In the genomic region with DNA sequence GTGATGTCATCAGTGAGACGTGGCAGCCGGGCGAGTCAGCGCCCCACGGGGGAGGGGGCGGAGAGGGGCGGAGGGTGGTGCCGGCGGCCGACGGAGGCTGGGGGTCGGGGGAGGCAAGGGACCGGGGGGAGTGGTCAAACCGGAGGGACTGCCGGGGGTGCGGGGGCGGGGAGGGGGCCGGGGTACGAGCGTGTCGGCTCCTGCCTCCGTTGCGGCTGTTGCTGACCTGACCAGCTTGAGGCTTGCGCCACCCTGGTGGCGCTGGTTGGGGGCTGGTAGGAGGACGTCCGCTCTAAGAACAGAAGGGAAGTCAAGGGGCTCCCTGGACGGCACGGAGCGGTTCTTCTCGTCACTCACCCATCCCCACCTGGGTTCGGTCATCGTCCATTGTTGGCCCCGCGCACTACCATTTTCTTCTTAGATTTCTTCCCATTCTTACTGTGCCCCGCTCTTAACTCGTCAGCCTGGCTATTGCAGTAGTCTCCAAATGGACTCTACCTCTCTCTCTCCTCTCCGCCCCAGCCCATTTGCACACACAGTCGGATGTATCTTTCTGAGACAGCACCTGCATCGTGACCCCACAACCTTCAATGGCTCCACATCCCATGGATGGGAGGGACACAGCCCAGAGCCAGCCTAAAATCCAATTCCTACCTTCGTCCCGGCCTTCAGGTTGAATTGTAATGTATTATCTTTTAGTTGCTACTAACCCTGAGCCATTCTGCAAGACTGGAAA, we compare ENCODE assay signal across 8 cellular contexts. TPM values are rescaled to one million over a fixed set of nuclear protein-coding genes. Genes with fewer than 3 reads are reported as not detected.
DNase-seq lines count a peak whose midpoint lies in the region; TF ChIP-seq lines count a peak whose summit lies in the region.

No MANE protein-coding gene starts in this region.

- H3K27me3 ChIP-seq in H9 (ENCODE audit: insufficient read depth, low read length): no peaks in the 10 kb centered on the region
- no peaks in the 10 kb centered on the region for H3K27me3 ChIP-seq in MG63
- no peaks in the 10 kb centered on the region for H3K27me3 ChIP-seq in stomach smooth muscle (ENCODE audit: control insufficient read depth in 1 of 2, insufficient read depth in 2 of 2, low read length in 2 of 2)

- no peak; the same call in 2 of the 3 replicates for TF ChIP-seq CTCF in H9 (conservative IDR thresholded peaks at IDR 0.05)

- H2BK20ac ChIP-seq in H9 (ENCODE audit: low read depth, low read length, poor library complexity, severe bottlenecking): no peak overlapping the region

- H3K18ac ChIP-seq in H9 (ENCODE audit: insufficient read length, low read depth, low read length): peak overlapping the region; percentile 18

- peak overlapping the region; percentile 35 for H2AFZ ChIP-seq in H9 (ENCODE audit: low read length)

- peak overlapping the region; percentile 4 for H4K5ac ChIP-seq in H9 (ENCODE audit: insufficient read length, low read depth, low read length)

- no peaks in the 10 kb centered on the region; a peak in 1 of 5 replicates for H3K9me3 Mint-ChIP-seq in H9

- H3K4me3 Mint-ChIP-seq in H9: peak overlapping the region; percentile 98 to 100

- H3K23me2 ChIP-seq in H9 (ENCODE audit: insufficient read length, low read depth, low read length, poor library complexity, severe bottlenecking): peaks cover 2% of the 10 kb centered on the region

- peak overlapping the region; percentile 95 to 98 (median 97) for H3K27ac Mint-ChIP-seq in H9

- peak overlapping the region; percentile 29 for H3K9ac ChIP-seq in H9 (ENCODE audit: extremely low read depth, insufficient read length, low read length)
- peak overlapping the region; percentile 75 to 89 for H3K9ac ChIP-seq in stomach smooth muscle (ENCODE audit: low read length in 2 of 2)

- H3K14ac ChIP-seq in H9 (ENCODE audit: insufficient read depth, low read length): peak overlapping the region; percentile 33; the same call in 1 of the 2 replicates

- peak overlapping the region; percentile 98 for H3K4me3 ChIP-seq in MG63
- peak overlapping the region; percentile 80 to 82 for H3K4me3 ChIP-seq in stomach smooth muscle (ENCODE audit: low read length in 2 of 2)

- H3K4me2 ChIP-seq in H9 (ENCODE audit: insufficient read depth, insufficient read length, low read length): peak overlapping the region; percentile 65

- H2BK5ac ChIP-seq in H9 (ENCODE audit: insufficient read length, low read length): no peak overlapping the region

- H4K8ac ChIP-seq in H9 (replicated peaks; ENCODE audit: insufficient read length, low read depth, low read length): no peak overlapping the region

- H3K79me2 ChIP-seq in H9 (ENCODE audit: insufficient read depth, low read length): peaks cover 24% of the 10 kb centered on the region

- H3K27ac ChIP-seq in H9 (ENCODE audit: insufficient read length, low read depth, low read length): peak overlapping the region; percentile 19
- peak overlapping the region; percentile 84 for H3K27ac ChIP-seq in angular gyrus (ENCODE audit: low read depth, low read length)
- H3K27ac ChIP-seq in stomach smooth muscle (ENCODE audit: low read length): peak overlapping the region; percentile 80

- H3K4me1 Mint-ChIP-seq in H9: peaks cover 25 to 39% of the 10 kb centered on the region in 2 experiments

- no CpG with 5 or more reads among the region's 42 CpGs for WGBS in H9 (ENCODE audit: extremely low coverage, insufficient read length, low lambda C conversion rate)

- H3K23ac ChIP-seq in H9 (ENCODE audit: insufficient read length, low read depth, low read length): no peak overlapping the region

- H3T11ph ChIP-seq in H9 (ENCODE audit: low read length): no peak overlapping the region

- no peaks in the 10 kb centered on the region for H4K20me1 ChIP-seq in H9 (ENCODE audit: control insufficient read depth, insufficient read depth, insufficient read length)

- H2BK15ac ChIP-seq in H9 (ENCODE audit: low read depth, low read length): no peak overlapping the region

- no peak overlapping the region for H2BK120ac ChIP-seq in H9 (ENCODE audit: low read depth, low read length, poor library complexity, severe bottlenecking)

- H2AK5ac ChIP-seq in H9 (ENCODE audit: insufficient read length, low read length): no peak overlapping the region

- H3K4ac ChIP-seq in H9 (ENCODE audit: low read depth, low read length): no peak overlapping the region

- no peak overlapping the region for H2BK12ac ChIP-seq in H9 (ENCODE audit: insufficient read length, low read depth, low read length)

- H3K36me3 ChIP-seq in MG63 (peaks cover 11% of the 10 kb centered on the region; the same call in 1 of the 2 replicates), stomach smooth muscle (ENCODE audit: control insufficient read depth in 2 of 2, insufficient read depth in 2 of 2, low read length in 2 of 2) (no peaks in the 10 kb centered on the region)

- DNase-seq in NCI-H2107 treated with DMSO at 0.1 percent for 48 hours (lab: John Stamatoyannopoulos, UW; ENCODE audit: unreplicated experiment) (peak; percentile 28), NCI-H2107 (lab: John Stamatoyannopoulos, UW) (no peak), H9 (no peak), MG63 (no peak), inferior parietal cortex (ENCODE audit: extremely low spot score) (peak; percentile 44)
- no peak for DNase-seq in activated CD4-positive, CD25-positive, alpha-beta regulatory T cell treated with anti-CD3 and anti-CD28 coated beads, Interleukin-2, amount 50 U/mL, for 72 hours

- H3K79me1 ChIP-seq in H9 (ENCODE audit: insufficient read depth, low read depth, low read length, poor library complexity, severe bottlenecking): peaks cover 9% of the 10 kb centered on the region

- no peak overlapping the region for H3K56ac ChIP-seq in H9 (ENCODE audit: insufficient read length, low read depth, low read length)

- H3K4me1 ChIP-seq in H9 (ENCODE audit: insufficient read depth, low read length): no peaks in the 10 kb centered on the region
- H3K4me1 ChIP-seq in stomach smooth muscle (ENCODE audit: control insufficient read depth, insufficient read depth, low read length): peaks cover 9% of the 10 kb centered on the region

- H3K27me3 Mint-ChIP-seq in H9 (ENCODE audit: low read depth): no peaks in the 10 kb centered on the region

- H4K91ac ChIP-seq in H9 (ENCODE audit: insufficient read length, low read depth, low read length): no peak overlapping the region

- H3K36me3 Mint-ChIP-seq in H9 (ENCODE audit: insufficient read depth in 1 of 3, low read depth in 3 of 3): peaks cover 0 to 5% (median 0%) of the 10 kb centered on the region in 3 experiments; a peak in 3 of 7 replicates

- H3K9me3 ChIP-seq in H9 (ENCODE audit: control insufficient read depth, low read depth, low read length): no peaks in the 10 kb centered on the region
- no peaks in the 10 kb centered on the region for H3K9me3 ChIP-seq in MG63
- H3K9me3 ChIP-seq in stomach smooth muscle (ENCODE audit: control insufficient read depth in 2 of 2, low read length in 2 of 2): no peaks in the 10 kb centered on the region

RNA-seq across cellular contexts. Expression of a gene that starts 0.7 kb away (rescaled TPM):
- 112 and 119 TPM in 2 replicates for total RNA-seq in H9 (2021)
- total RNA-seq in MG63 (2014; rRNA removed; shearing (Covaris generic); ENCODE audit: low replicate concordance): 62.5 and 85.1 TPM in 2 replicates

Comparison
In these comparisons a context has a peak if more than half of its experiments do, and no peak if none do; other contexts are left out.
1. DNase-seq: peak in NCI-H2107 treated with DMSO at 0.1 percent for 48 hours (single experiment) and inferior parietal cortex (single experiment); none in NCI-H2107 (single experiment), H9 (single experiment), MG63 (single experiment) and activated CD4-positive, CD25-positive, alpha-beta regulatory T cell treated with anti-CD3 and anti-CD28 coated beads, Interleukin-2, amount 50 U/mL, for 72 hours (single experiment).
2. H3K27ac ChIP-seq: peak in every context shown above with its lines; median percentile 84 in angular gyrus; 80 in stomach smooth muscle; 19 in H9.